ENCODE assay signal across 35 cellular contexts in genomic region chr6:14029605-14030004, GRCh38.
"Had no signal": no experiment of that assay in that cellular context is flagged by ENCODE, and none has a peak within 500 bp of the region (broad histone marks: within the 10 kb centered on the region; RNA-seq: fewer than 3 reads in every experiment).

No MANE protein-coding gene starts in this region.

- H3K36me3 Mint-ChIP-seq: activated CD4-positive, alpha-beta memory T cell treated with anti-CD3 and anti-CD28 coated beads for 36 hours; activated CD8-positive, alpha-beta memory T cell treated with anti-CD3 and anti-CD28 coated beads, Interleukin-2, amount 10 ng/mL, durations not matched to agents 7 days and 5 days; activated naive CD4-positive, alpha-beta T cell treated with anti-CD3 and anti-CD28 coated beads, Interleukin-2, amount 50 U/mL, for 24 hours; activated naive CD8-positive, alpha-beta T cell treated with anti-CD3 and anti-CD28 coated beads for 36 hours had no signal

- H3K27ac Mint-ChIP-seq: activated CD4-positive, alpha-beta memory T cell treated with anti-CD3 and anti-CD28 coated beads for 36 hours; activated CD4-positive, alpha-beta T cell treated with anti-CD3 and anti-CD28 coated beads for 36 hours; activated CD4-positive, alpha-beta T cell treated with anti-CD3 and anti-CD28 coated beads, Interleukin-2, amount 10 ng/mL, durations not matched to agents 24 days and 14 days; activated CD8-positive, alpha-beta memory T cell treated with anti-CD3 and anti-CD28 coated beads, Interleukin-2, amount 10 ng/mL, durations not matched to agents 7 days and 5 days; activated CD8-positive, alpha-beta T cell treated with anti-CD3 and anti-CD28 coated beads, Interleukin-2, amount 10 ng/mL, durations not matched to agents 7 days and 5 days; activated naive CD4-positive, alpha-beta T cell treated with anti-CD3 and anti-CD28 coated beads for 36 hours; activated naive CD4-positive, alpha-beta T cell treated with anti-CD3 and anti-CD28 coated beads, Interleukin-2, amount 50 U/mL, for 24 hours; activated naive CD8-positive, alpha-beta T cell treated with anti-CD3 and anti-CD28 coated beads for 36 hours; activated naive CD8-positive, alpha-beta T cell treated with anti-CD3 and anti-CD28 coated beads, Interleukin-2, amount 50 U/mL, for 24 hours; activated T-helper 1 cell treated with anti-CD3 and anti-CD28 coated beads, Interleukin-12 subunit alpha, Interleukin-12 subunit beta, Interleukin-2, Interleukin-4 antibody, amounts not matched to agents 30 ng/mL and 10 ng/mL and 1 ng/mL, durations not matched to agents 14 hours and 24 hours and 36 hours; activated T-helper 2 cell treated with anti-CD3 and anti-CD28 coated beads, Interferon-gamma antibody, Interleukin-2, Interleukin-4, amounts not matched to agents 10 μg/mL and 5 μg/mL and 100 μg/mL, durations not matched to agents 14 hours and 24 hours and 36 hours had no signal

- H3K36me3 ChIP-seq: adrenal gland, breast epithelium, cardiac muscle cell, colonic mucosa, esophagus squamous epithelium, gastroesophageal sphincter, heart right ventricle had no signal

- H3K27ac ChIP-seq: adrenal gland, body of pancreas, breast epithelium, cardiac muscle cell, colonic mucosa, epithelial cell of prostate, esophagus squamous epithelium, gastroesophageal sphincter, heart right ventricle had no signal

- H3K27me3 ChIP-seq: adrenal gland, body of pancreas, breast epithelium, colonic mucosa had no signal

- ATAC-seq: activated CD4-positive, alpha-beta T cell treated with anti-CD3 and anti-CD28 coated beads for 36 hours; activated CD8-positive, alpha-beta memory T cell treated with anti-CD3 and anti-CD28 coated beads, Interleukin-2, amount 10 ng/mL, durations not matched to agents 7 days and 5 days; activated CD8-positive, alpha-beta T cell treated with anti-CD3 and anti-CD28 coated beads, Interleukin-2, amount 10 ng/mL, durations not matched to agents 7 days and 5 days; activated naive CD8-positive, alpha-beta T cell treated with anti-CD3 and anti-CD28 coated beads, Interleukin-2, amount 50 U/mL, for 24 hours; body of pancreas; gastroesophageal sphincter; heart right ventricle had no signal

- FAIRE-seq: endometrium, endothelial cell of umbilical vein had no signal

- H3K4me1 Mint-ChIP-seq: activated CD4-positive, alpha-beta T cell treated with anti-CD3 and anti-CD28 coated beads for 36 hours; activated CD4-positive, alpha-beta T cell treated with anti-CD3 and anti-CD28 coated beads, Interleukin-2, amount 10 ng/mL, durations not matched to agents 24 days and 14 days; activated naive CD4-positive, alpha-beta T cell treated with anti-CD3 and anti-CD28 coated beads, Interleukin-2, amount 50 U/mL, for 24 hours had no signal

- H3K4me1 ChIP-seq: adrenal gland, breast epithelium, colonic mucosa, esophagus squamous epithelium, gastroesophageal sphincter had no signal

- H3K9me3 ChIP-seq: adrenal gland, body of pancreas, breast epithelium, colonic mucosa, esophagus squamous epithelium, gastroesophageal sphincter, heart right ventricle had no signal

- H3K4me3 Mint-ChIP-seq: activated CD4-positive, alpha-beta memory T cell treated with anti-CD3 and anti-CD28 coated beads for 36 hours; activated CD4-positive, alpha-beta T cell treated with anti-CD3 and anti-CD28 coated beads for 36 hours; activated CD4-positive, alpha-beta T cell treated with anti-CD3 and anti-CD28 coated beads, Interleukin-2, amount 10 ng/mL, durations not matched to agents 24 days and 14 days; activated CD8-positive, alpha-beta memory T cell treated with anti-CD3 and anti-CD28 coated beads, Interleukin-2, amount 10 ng/mL, durations not matched to agents 7 days and 5 days; activated CD8-positive, alpha-beta T cell treated with anti-CD3 and anti-CD28 coated beads, Interleukin-2, amount 10 ng/mL, durations not matched to agents 7 days and 5 days; activated naive CD4-positive, alpha-beta T cell treated with anti-CD3 and anti-CD28 coated beads for 36 hours; activated naive CD4-positive, alpha-beta T cell treated with anti-CD3 and anti-CD28 coated beads, Interleukin-2, amount 50 U/mL, for 24 hours; activated naive CD8-positive, alpha-beta T cell treated with anti-CD3 and anti-CD28 coated beads for 36 hours; activated naive CD8-positive, alpha-beta T cell treated with anti-CD3 and anti-CD28 coated beads, Interleukin-2, amount 50 U/mL, for 24 hours; activated T-helper 1 cell treated with anti-CD3 and anti-CD28 coated beads, Interleukin-12 subunit alpha, Interleukin-12 subunit beta, Interleukin-2, Interleukin-4 antibody, amounts not matched to agents 30 ng/mL and 10 ng/mL and 1 ng/mL, durations not matched to agents 14 hours and 24 hours and 36 hours had no signal

- H3K4me3 ChIP-seq: adrenal gland, body of pancreas, breast epithelium, cardiac muscle cell, colonic mucosa, esophagus squamous epithelium, gastroesophageal sphincter, heart right ventricle had no signal

- DNase-seq: activated CD4-positive, alpha-beta memory T cell treated with anti-CD3 and anti-CD28 coated beads for 36 hours; activated CD4-positive, alpha-beta T cell treated with anti-CD3 and anti-CD28 coated beads for 36 hours; activated CD4-positive, alpha-beta T cell treated with anti-CD3 and anti-CD28 coated beads, Interleukin-2, amount 10 ng/mL, durations not matched to agents 24 days and 14 days; activated CD4-positive, CD25-positive, alpha-beta regulatory T cell; activated CD4-positive, CD25-positive, alpha-beta regulatory T cell treated with anti-CD3 and anti-CD28 coated beads, Interleukin-2, amount 50 U/mL, for 72 hours; activated CD8-positive, alpha-beta memory T cell treated with anti-CD3 and anti-CD28 coated beads, Interleukin-2, amount 10 ng/mL, durations not matched to agents 7 days and 5 days; activated CD8-positive, alpha-beta memory T cell treated with anti-CD3 and anti-CD28 coated beads, Interleukin-2, amount 50 U/mL, for 4 hours; activated CD8-positive, alpha-beta T cell treated with anti-CD3 and anti-CD28 coated beads, Interleukin-2, amount 10 ng/mL, durations not matched to agents 7 days and 5 days; activated effector memory CD4-positive, alpha-beta T cell treated with anti-CD3 and anti-CD28 coated beads, Interleukin-2, amount 50 U/mL, for 16 hours; activated naive CD4-positive, alpha-beta T cell treated with anti-CD3 and anti-CD28 coated beads for 36 hours; activated naive CD8-positive, alpha-beta T cell treated with anti-CD3 and anti-CD28 coated beads for 36 hours; activated naive CD8-positive, alpha-beta T cell treated with anti-CD3 and anti-CD28 coated beads, Interleukin-2, amount 50 U/mL, for 24 hours; activated T-cell treated with anti-CD3 and anti-CD28 coated beads, Interleukin-2, amount 50 U/mL, for 1 hour; activated T-cell treated with anti-CD3 and anti-CD28 coated beads, Interleukin-2, amount 50 U/mL, for 48 hours; adrenal gland; amygdala; aorta; body of pancreas; central memory CD4-positive, alpha-beta T cell; cerebellar nuclear complex; colonic mucosa; effector CD8-positive, alpha-beta T cell; esophagus squamous epithelium; foreskin melanocyte; heart right ventricle; T-helper 2 cell had no signal

- H3K9me3 Mint-ChIP-seq: activated CD4-positive, alpha-beta memory T cell treated with anti-CD3 and anti-CD28 coated beads for 36 hours; activated CD4-positive, alpha-beta T cell treated with anti-CD3 and anti-CD28 coated beads, Interleukin-2, amount 10 ng/mL, durations not matched to agents 24 days and 14 days; activated naive CD4-positive, alpha-beta T cell treated with anti-CD3 and anti-CD28 coated beads for 36 hours; activated naive CD4-positive, alpha-beta T cell treated with anti-CD3 and anti-CD28 coated beads, Interleukin-2, amount 50 U/mL, for 24 hours; activated naive CD8-positive, alpha-beta T cell treated with anti-CD3 and anti-CD28 coated beads for 36 hours; activated naive CD8-positive, alpha-beta T cell treated with anti-CD3 and anti-CD28 coated beads, Interleukin-2, amount 50 U/mL, for 24 hours; activated T-helper 1 cell treated with anti-CD3 and anti-CD28 coated beads, Interleukin-12 subunit alpha, Interleukin-12 subunit beta, Interleukin-2, Interleukin-4 antibody, amounts not matched to agents 30 ng/mL and 10 ng/mL and 1 ng/mL, durations not matched to agents 14 hours and 24 hours and 36 hours; activated T-helper 2 cell treated with anti-CD3 and anti-CD28 coated beads, Interferon-gamma antibody, Interleukin-2, Interleukin-4, amounts not matched to agents 10 μg/mL and 5 μg/mL and 100 μg/mL, durations not matched to agents 14 hours and 24 hours and 36 hours had no signal
